9 cellular contexts compared by ENCODE assay signal in genomic region chr4:76993787-76994641, GRCh38. TPM values are rescaled to one million over a fixed set of nuclear protein-coding genes. Genes with fewer than 3 reads are reported as not detected.
DNase-seq lines count a peak whose midpoint lies in the region; ATAC-seq and TF ChIP-seq lines count a peak whose summit lies in the region.
"Had no signal": no experiment of that assay in that cellular context is flagged by ENCODE, and none has a peak within 500 bp of the region (broad histone marks: within the 10 kb centered on the region; RNA-seq: fewer than 3 reads in every experiment).

No MANE protein-coding gene starts in this region.

- H3K27ac Mint-ChIP-seq in Calu3 (ENCODE audit: unreplicated experiment), result no peak overlapping the region

- TF ChIP-seq RAD21 in SK-N-SH (IDR thresholded peaks at IDR 0.05; ENCODE audit: low read length), result no peak

- H3K27me3 ChIP-seq in BLaER1 (no peaks in the 10 kb centered on the region), heart left ventricle (no peaks in the 10 kb centered on the region), SK-N-SH (ENCODE audit: insufficient read depth) (no peaks in the 10 kb centered on the region)
- H3K27me3 ChIP-seq: BLaER1 treated with 17β-estradiol and CSF1 and Interleukin-3, amounts not matched to agents 10 nM and 100 nM had no signal

- TF ChIP-seq CTCF in heart left ventricle (IDR thresholded peaks at IDR 0.05) (no peak), Calu3 (IDR thresholded peaks at IDR 0.05; ENCODE audit: unreplicated experiment) (no peak), SK-N-SH (IDR thresholded peaks at IDR 0.05) (no peak)

- H3K4me1 Mint-ChIP-seq in Calu3 (ENCODE audit: low read depth, unreplicated experiment), result no peaks in the 10 kb centered on the region

- H3K4me2 ChIP-seq in BLaER1, result peak overlapping the region; percentile 16; the same call in 1 of the 2 replicates
- H3K4me2 ChIP-seq in SK-N-SH, result no peak overlapping the region

- peaks cover 53% of the 10 kb centered on the region for H3K36me3 ChIP-seq in BLaER1
- peaks cover 0 to 31% (median 22%) of the 10 kb centered on the region in 9 donors for H3K36me3 ChIP-seq in heart left ventricle
- peaks cover 27 to 43% of the 10 kb centered on the region in 2 experiments for H3K36me3 ChIP-seq in SK-N-SH (replicated peaks in 1 of 2; ENCODE audit: control insufficient read depth in 1 of 2, insufficient read depth in 2 of 2, low read length in 1 of 2)

- 38 to 71% (median 64%) methylated on average over 10 of the region's 10 CpGs for WGBS in heart left ventricle, 4 donors
- 77% methylated on average over 10 of the region's 10 CpGs for WGBS in SK-N-SH (ENCODE audit: low lambda C conversion rate)

- no peaks in the 10 kb centered on the region for H3K36me3 Mint-ChIP-seq in Calu3 (ENCODE audit: insufficient read depth, unreplicated experiment)

- POLR2A ChIA-PET in SK-N-SH (lab: Yijun Ruan, JAX), result no interaction called here

- no peak overlapping the region for H3K4me3 ChIP-seq in BLaER1
- H3K4me3 ChIP-seq in heart left ventricle, result no peak overlapping the region
- H3K4me3 ChIP-seq in SK-N-SH (ENCODE audit: low read depth in 2 of 2, low read length in 1 of 2), result no peak overlapping the region
- H3K4me3 ChIP-seq: BLaER1 treated with 17β-estradiol and CSF1 and Interleukin-3, amounts not matched to agents 10 nM and 100 nM had no signal

- no peak for TF ChIP-seq POLR2A in heart left ventricle (IDR thresholded peaks at IDR 0.05)

- peaks cover 27% of the 10 kb centered on the region for H3F3A ChIP-seq in SK-N-SH (replicated peaks; ENCODE audit: insufficient read depth)

- peak; percentile 29 for DNase-seq in activated CD4-positive, alpha-beta T cell treated with anti-CD3 and anti-CD28 coated beads for 1 hour
- DNase-seq in heart left ventricle (peak in 1 of 5 donors; percentile 40), Calu3 (no peak), NCI-H82 (lab: John Stamatoyannopoulos, UW) (no peak), SK-N-SH (no peak)

- TF ChIP-seq EP300 in SK-N-SH (IDR thresholded peaks at IDR 0.05; ENCODE audit: borderline replicate concordance in 1 of 2, low read depth in 1 of 2, low read length in 1 of 2), result no peak

- intact Hi-C loops in heart left ventricle (cut with DNase I), result loop anchor here in 1 of 10 donors (5.0 kb wide), 1 partner anchor 42 kb away; no protein-coding TSS in a partner anchor
- intact Hi-C loops in Calu3 (cut with micrococcal nuclease; ENCODE audit: unreplicated experiment), result no loop called here

- H2AFZ ChIP-seq in SK-N-SH (ENCODE audit: low read depth), result no peak overlapping the region

- no peak overlapping the region for H3K4me3 Mint-ChIP-seq in Calu3 (ENCODE audit: low read depth, unreplicated experiment)

- H3K27me3 Mint-ChIP-seq in Calu3 (ENCODE audit: unreplicated experiment), result no peaks in the 10 kb centered on the region

- ATAC-seq in GM19452 (IDR thresholded peaks at IDR 0.05; ENCODE audit: unreplicated experiment) (peak; percentile 92), HG03460 (IDR thresholded peaks at IDR 0.05; ENCODE audit: unreplicated experiment) (peak; percentile 86), heart left ventricle (peak; percentile 40 to 88 (median 83))

- peaks cover 90% of the 10 kb centered on the region for H3K79me2 ChIP-seq in SK-N-SH (ENCODE audit: insufficient read depth)

- H4K20me1 ChIP-seq in BLaER1 (peaks cover 44% of the 10 kb centered on the region), SK-N-SH (ENCODE audit: insufficient read depth) (no peaks in the 10 kb centered on the region)

- H3K9ac ChIP-seq in BLaER1, result no peak overlapping the region
- H3K9ac ChIP-seq in SK-N-SH, result no peak overlapping the region
- H3K9ac ChIP-seq: BLaER1 treated with 17β-estradiol and CSF1 and Interleukin-3, amounts not matched to agents 10 nM and 100 nM had no signal

- H3K4me1 ChIP-seq in BLaER1, result peaks cover 7% of the 10 kb centered on the region
- H3K4me1 ChIP-seq in heart left ventricle, result peaks cover 0 to 38% (median 9%) of the 10 kb centered on the region in 12 donors
- H3K4me1 ChIP-seq in SK-N-SH (ENCODE audit: control insufficient read depth in 1 of 2, insufficient read depth in 2 of 2, low read depth in 1 of 2, low read length in 1 of 2), result peaks cover 4 to 24% of the 10 kb centered on the region in 2 experiments; a peak in 3 of 4 replicates

- CTCF ChIA-PET in Calu3 (lab: Charles Lee), result no interaction called here
- CTCF ChIA-PET in SK-N-SH (lab: Yijun Ruan, JAX), result interaction anchor here (1.0 kb wide), 1 partner anchor 11 kb away, joined by 3 read pairs; no protein-coding TSS in a partner anchor

- H3K9me2 ChIP-seq in SK-N-SH, result no peaks in the 10 kb centered on the region

- BruUV-seq in Calu3 (replicated peaks; lab: Mats Ljungman, UMichigan), result no TSS peak

- H3K9me3 Mint-ChIP-seq in Calu3 (ENCODE audit: low read depth, unreplicated experiment), result no peaks in the 10 kb centered on the region

- H3K9me3 ChIP-seq in BLaER1 (peaks cover 15% of the 10 kb centered on the region), heart left ventricle (peaks cover 0 to 4% (median 0%) of the 10 kb centered on the region in 12 donors), SK-N-SH (no peaks in the 10 kb centered on the region)

- H3K27ac ChIP-seq in BLaER1 (no peak overlapping the region), heart left ventricle (peak overlapping the region in 1 of 12 donors; percentile 56), SK-N-SH (ENCODE audit: low read depth in 2 of 2, low read length in 1 of 2) (no peak overlapping the region; a peak in 1 of 4 replicates)
- H3K27ac ChIP-seq: BLaER1 treated with 17β-estradiol and CSF1 and Interleukin-3, amounts not matched to agents 10 nM and 100 nM had no signal

TF ChIP-seq in SK-N-SH, 30 proteins besides CTCF, POLR2A, EP300 and RAD21:
- TF ChIP-seq ELF1 (IDR thresholded peaks at IDR 0.05) (no peak), TCF12 (IDR thresholded peaks at IDR 0.05) (no peak), SMC3 (IDR thresholded peaks at IDR 0.05; ENCODE audit: low read depth, low read length) (no peak), ZBTB33 (IDR thresholded peaks at IDR 0.05; ENCODE audit: borderline replicate concordance, low read depth) (no peak), PBX3 (IDR thresholded peaks at IDR 0.05) (no peak), TAF1 (IDR thresholded peaks at IDR 0.05; ENCODE audit: borderline replicate concordance, low read depth, low read length) (no peak), YY1 (IDR thresholded peaks at IDR 0.05; ENCODE audit: low read depth) (no peak), MXI1 (IDR thresholded peaks at IDR 0.05; ENCODE audit: low read depth, low read length) (no peak), CHD2 (IDR thresholded peaks at IDR 0.05; ENCODE audit: low read length, partially characterized antibody) (no peak), SIN3A (IDR thresholded peaks at IDR 0.05; ENCODE audit: borderline replicate concordance, low read depth, low read length) (no peak), RXRA (IDR thresholded peaks at IDR 0.05; ENCODE audit: borderline replicate concordance, low read depth) (no peak), FOXJ3 (CRISPR knock-in tag; IDR thresholded peaks at IDR 0.05) (no peak), JUND (IDR thresholded peaks at IDR 0.05) (no peak)

RNA-seq across cellular contexts. Expression of gene SEPTIN11, which starts 44.5 kb away (rescaled TPM):
- total RNA-seq in heart left ventricle (10 to 100 TPM; 25.1 to 58.9 (median 36.2) TPM), Calu3 (2022) (50.2 and 56.2 TPM in 2 replicates)
- polyA plus RNA-seq in heart left ventricle (10 to 100 TPM in 1 of 2 donors, 1 to 10 TPM in 1; 9.9 to 13.4 TPM), SK-N-SH (2012; rRNA removed) (47.4 and 81.9 TPM in 2 replicates)
- polyA plus RNA-seq in SK-N-SH (2012; cell fraction: cytosol; rRNA removed), result 75.6 and 89.3 TPM in 2 replicates
- 34.1 and 66.4 TPM in 2 replicates for polyA plus RNA-seq in SK-N-SH (2012; cell fraction: nucleus; rRNA removed)
